25 cellular contexts compared by ENCODE assay signal in the genomic region with DNA sequence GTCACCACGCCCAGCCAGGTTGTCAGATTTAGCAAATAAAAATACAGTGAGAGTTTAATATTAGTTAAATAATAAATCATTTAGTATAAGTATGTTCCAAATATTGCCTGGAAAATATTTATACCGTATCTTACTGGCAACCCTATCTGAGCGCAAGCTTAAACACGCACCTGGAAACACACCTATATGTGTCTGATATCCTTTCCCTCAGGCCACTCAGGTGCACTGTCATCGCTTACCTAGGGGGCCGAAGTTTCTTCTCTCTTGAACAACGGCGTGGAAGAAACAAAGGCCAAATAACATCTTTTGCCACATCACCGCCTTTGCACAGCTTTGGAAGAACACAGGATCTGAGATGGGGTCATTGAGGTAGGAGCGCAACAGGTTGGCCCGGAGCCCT.
"Had no signal": no experiment of that assay in that cellular context is flagged by ENCODE, and none has a peak within 500 bp of the region (broad histone marks: within the 10 kb centered on the region; RNA-seq: fewer than 3 reads in every experiment).

No MANE protein-coding gene starts in this region.

- H3K79me2 ChIP-seq: hepatocyte had no signal

- H3K27me3 ChIP-seq: colonic mucosa, esophagus squamous epithelium, gastroesophageal sphincter, heart left ventricle, hepatocyte, left lung had no signal

- H3K36me3 ChIP-seq: colonic mucosa, esophagus squamous epithelium, gastroesophageal sphincter, heart left ventricle, left lung, lower lobe of right lung had no signal

- ATAC-seq: effector memory CD8-positive, alpha-beta T cell; esophagus mucosa; gastroesophageal sphincter; heart left ventricle; left cardiac atrium; left lung; left ventricle myocardium superior; lower lobe of right lung; mucosa of descending colon had no signal

- FAIRE-seq: endometrium, frontal cortex had no signal

- H3K4me1 ChIP-seq: colonic mucosa, esophagus squamous epithelium, gastroesophageal sphincter, heart left ventricle, left lung, lower lobe of right lung had no signal

- H3K4me2 ChIP-seq: hepatocyte had no signal

- DNase-seq: colonic mucosa; cortex of kidney; effector CD8-positive, alpha-beta T cell; effector memory CD8-positive, alpha-beta T cell; endodermal cell; erythroblast; esophagus squamous epithelium; foreskin fibroblast; heart left ventricle; hypothalamus; immature natural killer cell; islet precursor cell; left cardiac atrium; left lung; left ventricle myocardium superior; lower lobe of right lung; mesenchymal stem cell; mucosa of descending colon; naive B cell had no signal

- H3K9me3 ChIP-seq: colonic mucosa, esophagus squamous epithelium, gastroesophageal sphincter, heart left ventricle, left lung, lower lobe of right lung, mucosa of descending colon had no signal

- H3K4me3 ChIP-seq: colonic mucosa, esophagus squamous epithelium, gastroesophageal sphincter, heart left ventricle, hepatocyte, left lung, lower lobe of right lung, mucosa of descending colon had no signal

- H3K27ac ChIP-seq: colonic mucosa, epithelial cell of prostate, esophagus squamous epithelium, gastroesophageal sphincter, heart left ventricle, hepatocyte, left lung, lower lobe of right lung had no signal

- H2AFZ ChIP-seq: hepatocyte had no signal
